Comparison of ENCODE assay signal across 8 cellular contexts in the genomic region with DNA sequence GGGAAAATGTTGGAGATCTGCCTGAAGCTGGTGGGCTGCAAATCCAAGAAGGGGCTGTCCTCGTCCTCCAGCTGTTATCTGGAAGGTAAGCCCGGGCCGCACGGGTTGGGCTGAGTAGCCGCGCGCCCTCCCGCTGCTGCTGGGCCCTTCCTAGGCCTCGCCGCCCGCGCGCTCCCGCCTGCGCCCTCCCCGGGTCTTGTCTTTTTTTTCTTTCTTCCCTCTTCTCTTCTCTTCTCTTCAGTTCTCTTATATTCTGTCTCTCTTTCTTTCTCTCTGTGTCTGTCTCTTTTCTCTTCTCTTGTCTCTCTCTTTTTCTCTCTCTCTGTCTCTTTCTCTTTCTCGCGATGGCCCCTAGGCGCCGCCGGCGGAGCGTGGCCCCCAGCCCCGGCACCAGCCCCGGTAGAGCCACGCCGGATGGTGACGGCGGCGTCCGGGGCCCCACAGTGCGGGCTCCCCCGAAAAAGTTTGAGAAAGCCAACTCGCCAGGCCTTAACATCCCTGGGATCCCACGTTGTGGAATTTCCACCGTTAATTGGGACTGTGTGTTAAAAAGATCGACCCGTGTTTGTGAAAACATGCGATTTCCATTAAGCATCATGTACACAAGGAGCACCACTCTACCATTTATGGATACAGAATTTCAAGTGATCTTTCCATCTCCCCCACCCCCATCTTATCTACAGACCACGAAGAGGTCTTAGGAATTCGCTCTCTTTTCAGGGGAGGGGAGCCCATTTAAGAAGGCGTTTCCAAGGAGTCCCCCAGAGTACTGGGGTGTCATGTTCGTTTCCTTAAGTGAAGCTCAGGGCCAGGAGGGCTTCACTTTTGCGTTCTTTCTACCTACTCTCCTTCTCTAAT. TPM values are rescaled to one million over a fixed set of nuclear protein-coding genes. Genes with fewer than 3 reads are reported as not detected.
DNase-seq lines count a peak whose midpoint lies in the region; ATAC-seq, FAIRE-seq and TF ChIP-seq lines count a peak whose summit lies in the region.

No MANE protein-coding gene starts in this region.

- H2BK15ac ChIP-seq in mesenchymal stem cell (ENCODE audit: low read depth, poor library complexity, severe bottlenecking): peak overlapping the region; percentile 48

- peak overlapping the region; percentile 96 for H3K9ac ChIP-seq in mesenchymal stem cell (ENCODE audit: low read length)

- H3K4ac ChIP-seq in mesenchymal stem cell (ENCODE audit: low read depth in 1 of 2, low read length in 2 of 2): peak overlapping the region; percentile 95

- H3K27me3 ChIP-seq in BE2C (no peaks in the 10 kb centered on the region), WERI-Rb-1 (ENCODE audit: insufficient read depth, low read depth, severe bottlenecking) (no peaks in the 10 kb centered on the region), mesenchymal stem cell (ENCODE audit: control insufficient read depth in 1 of 2, insufficient read depth in 1 of 2, low read length in 2 of 2) (no peaks in the 10 kb centered on the region)

- ATAC-seq in stimulated activated naive B cell treated with anti-CD40 and anti-IgM and Interleukin-4, amounts not matched to agents 10 μg/mL and 1 μg/mL and 100 μg/mL, for 72 hours (replicated peaks): peak; percentile 51 to 59
- ATAC-seq in HG03520 (IDR thresholded peaks at IDR 0.05; ENCODE audit: unreplicated experiment): no peak

- peak overlapping the region; percentile 94 for H2BK5ac ChIP-seq in mesenchymal stem cell (ENCODE audit: low read depth, low read length, poor library complexity, severe bottlenecking)

- H3K9me3 ChIP-seq in BE2C (no peaks in the 10 kb centered on the region), WERI-Rb-1 (ENCODE audit: severe bottlenecking) (no peaks in the 10 kb centered on the region), mesenchymal stem cell (ENCODE audit: control insufficient read depth, low read length) (no peaks in the 10 kb centered on the region)

- peak overlapping the region; percentile 98 for H2BK120ac ChIP-seq in mesenchymal stem cell (ENCODE audit: low read depth, low read length)

- H3K4me3 Mint-ChIP-seq in stimulated activated naive B cell treated with anti-CD40 and anti-IgM and Interleukin-4, amounts not matched to agents 10 μg/mL and 1 μg/mL and 100 μg/mL, for 72 hours: peak overlapping the region; percentile 86 to 90

- peak overlapping the region; percentile 86 to 98 for H3K14ac ChIP-seq in mesenchymal stem cell (ENCODE audit: low read length in 2 of 2)

- TF ChIP-seq CTCF in BE2C (IDR thresholded peaks at IDR 0.05; ENCODE audit: low read depth, low read length): no peak
- no peak for TF ChIP-seq CTCF in WERI-Rb-1 (IDR thresholded peaks at IDR 0.05; ENCODE audit: low read depth, low read length)

- H2AFZ ChIP-seq in mesenchymal stem cell (ENCODE audit: low read depth, low read length): peak overlapping the region; percentile 44

- FAIRE-seq in GM19239 (lab: Jason Lieb, UNC): peak; percentile 71

- H3K18ac ChIP-seq in mesenchymal stem cell (ENCODE audit: low read depth in 1 of 2, low read length in 2 of 2): peak overlapping the region; percentile 99

- peak overlapping the region; percentile 72 for H3K4me3 ChIP-seq in BE2C (ENCODE audit: low read depth, low read length)
- H3K4me3 ChIP-seq in WERI-Rb-1 (ENCODE audit: low read depth, low read length): peak overlapping the region; percentile 67
- H3K4me3 ChIP-seq in mesenchymal stem cell (ENCODE audit: insufficient read depth in 1 of 2, low read depth in 1 of 2, low read length in 2 of 2): peak overlapping the region; percentile 87 to 91

- H3K27ac ChIP-seq in WERI-Rb-1 (peak overlapping the region; percentile 98), mesenchymal stem cell (ENCODE audit: low read length, poor library complexity, severe bottlenecking) (peak overlapping the region; percentile 92)

- H3K36me3 Mint-ChIP-seq in stimulated activated naive B cell treated with anti-CD40 and anti-IgM and Interleukin-4, amounts not matched to agents 10 μg/mL and 1 μg/mL and 100 μg/mL, for 72 hours: peaks cover 0 to 4% of the 10 kb centered on the region in 2 donors

- H4K8ac ChIP-seq in mesenchymal stem cell (ENCODE audit: low read length): peak overlapping the region; percentile 95

- DNase-seq in BE2C: peak; percentile 69
- peak; percentile 55 for DNase-seq in GM19239 (ENCODE audit: insufficient read length, low spot score)
- DNase-seq in HuH-7.5 (ENCODE audit: low spot score): peak; percentile 78
- peak; percentile 71 for DNase-seq in WERI-Rb-1
- peak; percentile 80 for DNase-seq in ecto neural progenitor cell (ENCODE audit: low spot score)
- DNase-seq in mesenchymal stem cell: peak; percentile 60
- DNase-seq in stimulated activated naive B cell treated with anti-CD40 and anti-IgM and Interleukin-4, amounts not matched to agents 10 μg/mL and 1 μg/mL and 100 μg/mL, for 72 hours: peak; percentile 8

- peak overlapping the region; percentile 93 for H3K27ac Mint-ChIP-seq in stimulated activated naive B cell treated with anti-CD40 and anti-IgM and Interleukin-4, amounts not matched to agents 10 μg/mL and 1 μg/mL and 100 μg/mL, for 72 hours

- no peaks in the 10 kb centered on the region for H3K27me3 Mint-ChIP-seq in stimulated activated naive B cell treated with anti-CD40 and anti-IgM and Interleukin-4, amounts not matched to agents 10 μg/mL and 1 μg/mL and 100 μg/mL, for 72 hours

- peak overlapping the region; percentile 60 for H3K4me2 ChIP-seq in mesenchymal stem cell (ENCODE audit: low read length, poor library complexity, severe bottlenecking)

- peak overlapping the region; percentile 84 for H2AK5ac ChIP-seq in mesenchymal stem cell (ENCODE audit: low read length, severe bottlenecking)

- peak overlapping the region; percentile 100 for H4K91ac ChIP-seq in mesenchymal stem cell (ENCODE audit: low read length)

- H3K36me3 ChIP-seq in BE2C: no peaks in the 10 kb centered on the region; the same call in 1 of the 2 replicates
- H3K36me3 ChIP-seq in WERI-Rb-1: peaks cover 17% of the 10 kb centered on the region
- H3K36me3 ChIP-seq in mesenchymal stem cell (ENCODE audit: control insufficient read depth in 1 of 2, insufficient read depth in 2 of 2, low read depth in 1 of 2, low read length in 2 of 2): peaks cover 0 to 12% of the 10 kb centered on the region in 2 experiments

- H3K9me3 Mint-ChIP-seq in stimulated activated naive B cell treated with anti-CD40 and anti-IgM and Interleukin-4, amounts not matched to agents 10 μg/mL and 1 μg/mL and 100 μg/mL, for 72 hours: no peaks in the 10 kb centered on the region

- H3K23ac ChIP-seq in mesenchymal stem cell (ENCODE audit: low read length in 2 of 2): no peak overlapping the region

- WGBS in mesenchymal stem cell: under 1% methylated on average over 33 of the region's 44 CpGs

- H2BK12ac ChIP-seq in mesenchymal stem cell (ENCODE audit: low read length in 2 of 2): no peak overlapping the region

- peaks cover 5% of the 10 kb centered on the region for H3K79me1 ChIP-seq in mesenchymal stem cell (replicated peaks; ENCODE audit: low read length, poor library complexity, severe bottlenecking)

- H3K4me1 ChIP-seq in BE2C: peaks cover 24% of the 10 kb centered on the region
- peaks cover 15% of the 10 kb centered on the region for H3K4me1 ChIP-seq in mesenchymal stem cell (ENCODE audit: control insufficient read depth, insufficient read depth, low read depth, low read length)

- peaks cover 29 to 48% of the 10 kb centered on the region in 2 donors for H3K4me1 Mint-ChIP-seq in stimulated activated naive B cell treated with anti-CD40 and anti-IgM and Interleukin-4, amounts not matched to agents 10 μg/mL and 1 μg/mL and 100 μg/mL, for 72 hours

RNA-seq across cellular contexts. Expression of a gene that starts 0.6 kb away (rescaled TPM):
- polyA plus RNA-seq in BE2C (2012; ENCODE audit: insufficient read depth, insufficient read length, low read depth): 52.1 TPM
- polyA plus RNA-seq in mesenchymal stem cell (2013, experiment 1 of 2): 49.4 TPM
- 49.9 TPM for polyA plus RNA-seq in mesenchymal stem cell (2013, experiment 2 of 2)

Comparison
In these comparisons a context has a peak if more than half of its experiments do, and no peak if none do; other contexts are left out.
1. DNase-seq: peak in every context shown above with its lines; median percentile 80 in ecto neural progenitor cell; 78 in HuH-7.5; 71 in WERI-Rb-1; 69 in BE2C; 60 in mesenchymal stem cell; 55 in GM19239; 8 in stimulated activated naive B cell treated with anti-CD40 and anti-IgM and Interleukin-4, amounts not matched to agents 10 μg/mL and 1 μg/mL and 100 μg/mL, for 72 hours.